9 cellular contexts compared by ENCODE assay signal in genomic region chr19:6087074-6087506, GRCh38. TPM values are rescaled to one million over a fixed set of nuclear protein-coding genes. Genes with fewer than 3 reads are reported as not detected.
DNase-seq lines count a peak whose midpoint lies in the region; ATAC-seq and TF ChIP-seq lines count a peak whose summit lies in the region.
"Had no signal": no experiment of that assay in that cellular context is flagged by ENCODE, and none has a peak within 500 bp of the region (broad histone marks: within the 10 kb centered on the region; RNA-seq: fewer than 3 reads in every experiment).

No MANE protein-coding gene starts in this region.

- no peaks in the 10 kb centered on the region for H3K27me3 ChIP-seq in suprapubic skin

- no peaks in the 10 kb centered on the region for H3K36me3 ChIP-seq in suprapubic skin

- H3K4me1 ChIP-seq in suprapubic skin, result peaks cover 60% of the 10 kb centered on the region

- no peak for TF ChIP-seq POLR2A in suprapubic skin (IDR thresholded peaks at IDR 0.05)

- H3K9me3 Mint-ChIP-seq in immature natural killer cell, result peaks cover 0 to 1% (median 0%) of the 10 kb centered on the region in 6 donors

- peak overlapping the region; percentile 1 for H3K4me3 ChIP-seq in suprapubic skin

- no peak for TF ChIP-seq CTCF in suprapubic skin (IDR thresholded peaks at IDR 0.05)

- no peaks in the 10 kb centered on the region for H3K27me3 Mint-ChIP-seq in T-helper 17 cell
- peaks cover 23 to 33% (median 31%) of the 10 kb centered on the region in 3 donors for H3K27me3 Mint-ChIP-seq in immature natural killer cell (ENCODE audit: low read depth in 3 of 3)

- peak overlapping the region; percentile 87 for H3K27ac ChIP-seq in suprapubic skin

- ATAC-seq in HG03442 (IDR thresholded peaks at IDR 0.05; ENCODE audit: unreplicated experiment), result peak; percentile 36
- peak; percentile 80 for ATAC-seq in T-helper 17 cell
- no peak for ATAC-seq in HG03039 (IDR thresholded peaks at IDR 0.05; ENCODE audit: unreplicated experiment)

- TF ChIP-seq EP300 in suprapubic skin (IDR thresholded peaks at IDR 0.05), result no peak

- H3K36me3 Mint-ChIP-seq in T-helper 17 cell (ENCODE audit: low read depth), result no peaks in the 10 kb centered on the region
- H3K36me3 Mint-ChIP-seq in immature natural killer cell, result peaks cover 0 to 7% (median 3%) of the 10 kb centered on the region in 3 donors

- H3K4me1 Mint-ChIP-seq in T-helper 17 cell, result peaks cover 26% of the 10 kb centered on the region
- H3K4me1 Mint-ChIP-seq in immature natural killer cell, result peaks cover 21 to 25% of the 10 kb centered on the region in 2 donors

- H3K9me3 ChIP-seq in T-helper 17 cell (ENCODE audit: control insufficient read depth, low read length, poor library complexity, severe bottlenecking) (no peaks in the 10 kb centered on the region), suprapubic skin (no peaks in the 10 kb centered on the region)

- DNase-seq in NCI-H2081 (lab: John Stamatoyannopoulos, UW) (peak; percentile 46 to 71), NCI-H2081 treated with DMSO at 0.1 percent for 48 hours (lab: John Stamatoyannopoulos, UW) (no peak), T-helper 17 cell (no peak), immature natural killer cell (peak; percentile 51 to 60 (median 55)), suprapubic skin (ENCODE audit: low spot score in 2 of 2) (no peak), HuH-7 (ENCODE audit: low spot score) (no peak)

- H3K27ac Mint-ChIP-seq in T-helper 17 cell (peak overlapping the region; percentile 92), immature natural killer cell (peak overlapping the region in 5 of 6 donors; percentile 37 to 87 (median 68))

- 41% methylated on average over 4 of the region's 9 CpGs for WGBS in suprapubic skin

- H3K4me3 Mint-ChIP-seq in T-helper 17 cell (peak overlapping the region; percentile 88), immature natural killer cell (peak overlapping the region; percentile 55 to 84 (median 69))

RNA-seq across cellular contexts. Expression of gene RFX2, which starts 23.2 kb away (rescaled TPM):
- total RNA-seq in T-helper 17 cell (10 to 100 TPM in 1 of 2 donors, 1 to 10 TPM in 1; 9.0 to 23.3 TPM), suprapubic skin (10 to 100 TPM; 28.8 to 62.0 (median 43.5) TPM)
- polyA plus RNA-seq in immature natural killer cell, result 1 to 10 TPM in 2 of 3 donors, not detected in 1; 2.2 to 3.9 TPM

RNA-seq across cellular contexts. Expression of gene ACSBG2, which starts 48.4 kb away (rescaled TPM):
- total RNA-seq in T-helper 17 cell, result not detected
- under 1 TPM in 1 of 3 donors, not detected in 2; 0.38 TPM for polyA plus RNA-seq in immature natural killer cell
- not detected for total RNA-seq in suprapubic skin
- polyA plus RNA-seq: AG04450 had no signal

Comparison
In these comparisons a context has a peak if more than half of its experiments do, and no peak if none do; other contexts are left out.
1. DNase-seq: peak in NCI-H2081 (2 of 2) and immature natural killer cell (3 of 3); none in NCI-H2081 treated with DMSO at 0.1 percent for 48 hours (single experiment), T-helper 17 cell (0 of 3), suprapubic skin (0 of 2) and HuH-7 (single experiment).